ENCODE assay signal across 8 cellular contexts in the genomic region with DNA sequence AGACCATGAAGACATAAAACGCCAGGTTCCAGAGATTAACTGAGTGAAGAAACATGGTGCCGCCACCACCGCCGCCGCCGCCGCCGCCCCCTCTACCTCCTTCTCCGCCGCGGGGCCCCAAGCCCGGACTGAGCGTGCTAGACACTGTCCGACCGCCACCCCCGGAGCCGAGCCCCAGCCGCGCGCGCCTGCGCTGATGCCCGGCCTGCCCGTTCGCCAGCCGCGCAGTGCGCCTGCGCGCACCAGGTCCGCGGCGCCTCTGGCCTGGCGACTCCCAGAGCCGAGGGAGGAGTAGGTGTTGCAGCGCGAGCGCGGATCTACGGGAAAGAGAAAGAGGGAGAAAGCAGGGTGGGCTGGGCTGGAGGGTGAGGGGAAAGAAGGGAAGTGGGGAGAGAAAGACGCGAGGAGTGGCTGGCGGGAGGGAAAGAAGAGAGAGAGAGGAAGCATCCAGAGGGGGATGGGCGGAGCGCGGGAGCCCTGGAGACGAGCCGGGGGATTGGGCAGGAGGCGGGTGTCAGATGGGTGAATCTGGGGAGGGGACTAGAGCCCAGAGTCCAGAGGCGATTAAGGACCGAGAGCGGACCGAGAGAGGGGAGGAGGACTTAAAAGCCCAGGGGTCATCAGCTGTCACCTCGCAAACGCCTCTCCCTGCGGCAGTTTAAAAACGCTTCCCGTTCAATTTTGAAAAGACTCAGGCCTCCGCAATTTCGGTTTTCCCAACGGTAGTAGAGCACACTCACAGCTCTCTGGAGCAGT. TPM values are rescaled to one million over a fixed set of nuclear protein-coding genes. Genes with fewer than 3 reads are reported as not detected.
DNase-seq lines count a peak whose midpoint lies in the region; ATAC-seq and TF ChIP-seq lines count a peak whose summit lies in the region.

A gene with protein sequence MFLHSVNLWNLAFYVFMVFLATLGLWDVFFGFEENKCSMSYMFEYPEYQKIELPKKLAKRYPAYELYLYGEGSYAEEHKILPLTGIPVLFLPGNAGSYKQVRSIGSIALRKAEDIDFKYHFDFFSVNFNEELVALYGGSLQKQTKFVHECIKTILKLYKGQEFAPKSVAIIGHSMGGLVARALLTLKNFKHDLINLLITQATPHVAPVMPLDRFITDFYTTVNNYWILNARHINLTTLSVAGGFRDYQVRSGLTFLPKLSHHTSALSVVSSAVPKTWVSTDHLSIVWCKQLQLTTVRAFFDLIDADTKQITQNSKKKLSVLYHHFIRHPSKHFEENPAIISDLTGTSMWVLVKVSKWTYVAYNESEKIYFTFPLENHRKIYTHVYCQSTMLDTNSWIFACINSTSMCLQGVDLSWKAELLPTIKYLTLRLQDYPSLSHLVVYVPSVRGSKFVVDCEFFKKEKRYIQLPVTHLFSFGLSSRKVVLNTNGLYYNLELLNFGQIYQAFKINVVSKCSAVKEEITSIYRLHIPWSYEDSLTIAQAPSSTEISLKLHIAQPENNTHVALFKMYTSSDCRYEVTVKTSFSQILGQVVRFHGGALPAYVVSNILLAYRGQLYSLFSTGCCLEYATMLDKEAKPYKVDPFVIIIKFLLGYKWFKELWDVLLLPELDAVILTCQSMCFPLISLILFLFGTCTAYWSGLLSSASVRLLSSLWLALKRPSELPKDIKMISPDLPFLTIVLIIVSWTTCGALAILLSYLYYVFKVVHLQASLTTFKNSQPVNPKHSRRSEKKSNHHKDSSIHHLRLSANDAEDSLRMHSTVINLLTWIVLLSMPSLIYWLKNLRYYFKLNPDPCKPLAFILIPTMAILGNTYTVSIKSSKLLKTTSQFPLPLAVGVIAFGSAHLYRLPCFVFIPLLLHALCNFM (minus strand): TSS at position 146 of the 756 bp plus-strand sequence. CDS start 91 bp downstream, at position 55.

- WGBS in right lobe of liver (ENCODE audit: insufficient coverage, low coverage, low lambda C conversion rate, missing lambda C conversion rate): under 1% methylated on average over 36 of the region's 61 CpGs

- peak within 1 kb of the TSS; percentile 98 to 99 for H3K4me3 Mint-ChIP-seq in CD14-positive monocyte

- peak; percentile 80 for TF ChIP-seq POLR2A in right lobe of liver (IDR thresholded peaks at IDR 0.05)

- DNase-seq in CD14-positive monocyte (ENCODE audit: low spot score): peak; percentile 73
- peak; percentile 100 for DNase-seq in NCI-H748 (lab: John Stamatoyannopoulos, UW; ENCODE audit: unreplicated experiment)
- DNase-seq in activated CD4-positive, alpha-beta T cell treated with anti-CD3 and anti-CD28 coated beads, Interleukin-2, amount 50 U/mL, for 4 hours: peak; percentile 66 to 76
- peak; percentile 77 to 93 for DNase-seq in dermis microvascular lymphatic vessel endothelial cell (ENCODE audit: low read depth in 2 of 2)
- DNase-seq in right lobe of liver: peak; percentile 90 to 93 (median 93)
- DNase-seq in stimulated activated CD4-positive, alpha-beta T cell treated with anti-CD3 and anti-CD28 coated beads, Interleukin-4, amount 100 ng/mL, for 4 hours: peak; percentile 77 to 83

- peak within 1 kb of the TSS; percentile 74 to 95 (median 89) for H3K27ac Mint-ChIP-seq in CD14-positive monocyte

- peak within 1 kb of the TSS; percentile 64 to 73 (median 73) for H3K4me3 ChIP-seq in right lobe of liver

- H3K27me3 Mint-ChIP-seq in CD14-positive monocyte (ENCODE audit: low read depth in 3 of 3): peaks cover 11 to 17% (median 16%) of the 10 kb centered on the region in 3 donors

- peak within 1 kb of the TSS; percentile 63 to 82 (median 80) for H3K27ac ChIP-seq in right lobe of liver

- H3K9me3 ChIP-seq in right lobe of liver: no peaks in the 10 kb centered on the region

- H3K27me3 ChIP-seq in right lobe of liver: no peaks in the 10 kb centered on the region

- H3K4me1 Mint-ChIP-seq in CD14-positive monocyte: peaks cover 26% of the 10 kb centered on the region

- peak; percentile 75 for ATAC-seq in GM19395 (IDR thresholded peaks at IDR 0.05; ENCODE audit: unreplicated experiment)
- ATAC-seq in HG03558 (IDR thresholded peaks at IDR 0.05; ENCODE audit: extremely low read depth, unreplicated experiment): peak; percentile 86
- peak; percentile 91 to 95 (median 92) for ATAC-seq in right lobe of liver

- H3K36me3 Mint-ChIP-seq in CD14-positive monocyte: no peaks in the 10 kb centered on the region

- H3K9me3 Mint-ChIP-seq in CD14-positive monocyte: peaks cover 0 to 3% (median 2%) of the 10 kb centered on the region in 7 donors

- intact Hi-C loops in CD14-positive monocyte (cut with micrococcal nuclease): loop anchor here in 1 of 2 donors (5.0 kb wide), 1 partner anchor 56 kb away; no protein-coding TSS in a partner anchor
- intact Hi-C loops in right lobe of liver (cut with DNase I): no loop called here

- no peak for TF ChIP-seq CTCF in CD14-positive monocyte (IDR thresholded peaks at IDR 0.05)
- TF ChIP-seq CTCF in right lobe of liver (IDR thresholded peaks at IDR 0.05): no peak

- H3K36me3 ChIP-seq in right lobe of liver: no peaks in the 10 kb centered on the region

- peaks cover 0 to 11% (median 4%) of the 10 kb centered on the region in 4 donors for H3K4me1 ChIP-seq in right lobe of liver

RNA-seq across cellular contexts. Expression of the gene that starts here (rescaled TPM):
- polyA plus RNA-seq in CD14-positive monocyte: under 1 TPM; 0.10 to 0.33 TPM
- total RNA-seq in dermis microvascular lymphatic vessel endothelial cell: 2.9 and 3.6 TPM in 2 replicates
- total RNA-seq in right lobe of liver: 1 to 10 TPM; 2.2 to 4.2 (median 3.5) TPM

Comparison
In these comparisons a context has a peak if more than half of its experiments do, and no peak if none do; other contexts are left out.
1. Peak in every context shown above with its lines: DNase-seq, ATAC-seq, H3K4me3 ChIP-seq and H3K27ac ChIP-seq.
2. Peak in DNase-seq in CD14-positive monocyte; RNA of the gene not detected or under 1 TPM.